2 cellular contexts compared by ENCODE assay signal in the genomic region with DNA sequence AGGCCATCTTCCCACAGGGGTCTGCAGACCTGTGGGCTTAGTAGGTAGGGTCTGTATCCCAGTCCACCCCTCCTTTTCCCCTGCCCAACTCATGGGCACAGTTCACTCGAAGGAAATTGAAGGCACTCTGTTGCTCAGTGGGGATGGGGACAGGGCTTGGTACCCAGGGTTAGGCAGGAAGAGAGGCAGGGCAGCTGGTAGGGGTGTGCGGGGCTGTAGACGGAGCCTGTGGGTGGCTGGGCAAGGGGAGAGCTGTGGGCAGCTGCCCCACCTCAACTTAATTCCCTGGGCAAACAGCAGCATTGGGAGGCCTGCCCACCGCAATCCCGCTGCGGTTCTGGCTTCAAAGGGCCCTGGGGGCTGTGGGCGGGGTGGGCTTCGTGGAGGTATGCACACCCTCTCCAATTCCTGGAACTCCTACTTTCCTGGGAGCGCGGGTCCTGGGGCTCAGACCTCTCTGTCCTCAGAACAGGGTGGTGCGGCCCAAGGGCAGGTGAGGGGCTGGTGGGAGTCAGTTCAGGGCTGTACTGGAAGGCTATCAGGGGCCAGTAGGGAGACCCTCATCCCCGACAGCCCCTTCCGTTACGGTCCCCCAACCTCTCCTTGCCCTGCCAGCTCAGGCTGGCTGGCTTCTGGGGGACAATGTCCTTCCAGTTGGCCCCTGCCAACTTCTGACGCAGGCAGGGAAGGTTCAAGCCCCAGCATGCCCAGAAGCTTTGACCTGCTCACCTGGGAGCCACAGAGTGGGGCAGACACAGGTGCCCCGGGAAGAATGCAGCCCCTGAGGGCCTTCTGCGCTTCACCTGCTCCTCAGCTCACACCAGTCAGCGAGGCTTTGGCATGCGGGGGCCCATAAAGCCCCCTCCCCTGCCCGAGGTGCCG.
A peak's percentile ranks its signal among the peaks of the same experiment; 100 is the strongest.
TF ChIP-seq lines count a peak whose summit lies in the region.

No MANE protein-coding gene starts in this region.

TF ChIP-seq in HEK293, 187 proteins besides CTCF, POLR2A, EP300 and RAD21:
- TF ChIP-seq ZNF16 (tag by site-specific recombination; IDR thresholded peaks at IDR 0.05; ENCODE audit: low read depth) = no peak
- TF ChIP-seq ZFHX2 (tag by site-specific recombination; conservative IDR thresholded peaks at IDR 0.05) = peak; percentile 88
- peak; percentile 94 for TF ChIP-seq EGR2 (tag by site-specific recombination; IDR thresholded peaks at IDR 0.05; ENCODE audit: low read depth)

TF ChIP-seq in WTC11, 78 proteins besides CTCF, POLR2A, EP300 and RAD21:
- TF ChIP-seq SP1 (CRISPR knock-in tag; conservative IDR thresholded peaks at IDR 0.05) (no peak), ZNF416 (CRISPR knock-in tag; IDR thresholded peaks at IDR 0.05) (no peak), ATF1 (CRISPR knock-in tag; IDR thresholded peaks at IDR 0.05) (no peak), ZNF423 (CRISPR knock-in tag; IDR thresholded peaks at IDR 0.05) (peak; percentile 49; the same call in 1 of the 2 replicates), NFE2L1 (CRISPR knock-in tag; IDR thresholded peaks at IDR 0.05) (peak; percentile 37; the same call in 1 of the 2 replicates), RELA (CRISPR knock-in tag; IDR thresholded peaks at IDR 0.05; ENCODE audit: borderline replicate concordance) (no peak), FOXP1 (CRISPR knock-in tag; IDR thresholded peaks at IDR 0.05; ENCODE audit: borderline replicate concordance) (no peak), TCF7 (CRISPR knock-in tag; IDR thresholded peaks at IDR 0.05; ENCODE audit: low read depth) (peak; percentile 39; the same call in 1 of the 2 replicates), SMAD4 (CRISPR knock-in tag; IDR thresholded peaks at IDR 0.05) (no peak)
- TF ChIP-seq, protein P1, sequence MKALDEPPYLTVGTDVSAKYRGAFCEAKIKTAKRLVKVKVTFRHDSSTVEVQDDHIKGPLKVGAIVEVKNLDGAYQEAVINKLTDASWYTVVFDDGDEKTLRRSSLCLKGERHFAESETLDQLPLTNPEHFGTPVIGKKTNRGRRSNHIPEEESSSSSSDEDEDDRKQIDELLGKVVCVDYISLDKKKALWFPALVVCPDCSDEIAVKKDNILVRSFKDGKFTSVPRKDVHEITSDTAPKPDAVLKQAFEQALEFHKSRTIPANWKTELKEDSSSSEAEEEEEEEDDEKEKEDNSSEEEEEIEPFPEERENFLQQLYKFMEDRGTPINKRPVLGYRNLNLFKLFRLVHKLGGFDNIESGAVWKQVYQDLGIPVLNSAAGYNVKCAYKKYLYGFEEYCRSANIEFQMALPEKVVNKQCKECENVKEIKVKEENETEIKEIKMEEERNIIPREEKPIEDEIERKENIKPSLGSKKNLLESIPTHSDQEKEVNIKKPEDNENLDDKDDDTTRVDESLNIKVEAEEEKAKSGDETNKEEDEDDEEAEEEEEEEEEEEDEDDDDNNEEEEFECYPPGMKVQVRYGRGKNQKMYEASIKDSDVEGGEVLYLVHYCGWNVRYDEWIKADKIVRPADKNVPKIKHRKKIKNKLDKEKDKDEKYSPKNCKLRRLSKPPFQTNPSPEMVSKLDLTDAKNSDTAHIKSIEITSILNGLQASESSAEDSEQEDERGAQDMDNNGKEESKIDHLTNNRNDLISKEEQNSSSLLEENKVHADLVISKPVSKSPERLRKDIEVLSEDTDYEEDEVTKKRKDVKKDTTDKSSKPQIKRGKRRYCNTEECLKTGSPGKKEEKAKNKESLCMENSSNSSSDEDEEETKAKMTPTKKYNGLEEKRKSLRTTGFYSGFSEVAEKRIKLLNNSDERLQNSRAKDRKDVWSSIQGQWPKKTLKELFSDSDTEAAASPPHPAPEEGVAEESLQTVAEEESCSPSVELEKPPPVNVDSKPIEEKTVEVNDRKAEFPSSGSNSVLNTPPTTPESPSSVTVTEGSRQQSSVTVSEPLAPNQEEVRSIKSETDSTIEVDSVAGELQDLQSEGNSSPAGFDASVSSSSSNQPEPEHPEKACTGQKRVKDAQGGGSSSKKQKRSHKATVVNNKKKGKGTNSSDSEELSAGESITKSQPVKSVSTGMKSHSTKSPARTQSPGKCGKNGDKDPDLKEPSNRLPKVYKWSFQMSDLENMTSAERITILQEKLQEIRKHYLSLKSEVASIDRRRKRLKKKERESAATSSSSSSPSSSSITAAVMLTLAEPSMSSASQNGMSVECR (CRISPR knock-in tag; IDR thresholded peaks at IDR 0.05; ENCODE audit: borderline replicate concordance) = no peak
TF ChIP-seq in WTC11: peak in this region for 3.
